Comparison of ENCODE assay signal across 1 cellular context in genomic region chr11:11463397-11463796, GRCh38.
TF ChIP-seq lines count a peak whose summit lies in the region.

No MANE protein-coding gene starts in this region.

TF ChIP-seq in HEK293, 187 proteins besides CTCF, POLR2A, EP300 and RAD21 (continued from another document and continues in another):
- TF ChIP-seq ZBTB44 (tag by site-specific recombination; IDR thresholded peaks at IDR 0.05) (peak; percentile 75), ZNF792 (tag by site-specific recombination; IDR thresholded peaks at IDR 0.05) (no peak), ZNF155 (tag by site-specific recombination; IDR thresholded peaks at IDR 0.05) (no peak), PATZ1 (tag by site-specific recombination; IDR thresholded peaks at IDR 0.05) (peak; percentile 76), ZNF121 (tag by site-specific recombination; IDR thresholded peaks at IDR 0.05) (no peak), ZNF202 (tag by site-specific recombination; IDR thresholded peaks at IDR 0.05; ENCODE audit: borderline replicate concordance) (no peak), ZNF837 (tag by site-specific recombination; IDR thresholded peaks at IDR 0.05) (no peak), ZNF362 (tag by site-specific recombination; IDR thresholded peaks at IDR 0.05) (0 out of 2 replicates have a peak, but pooled peaks have one; percentile 29), GLIS2 (tag by site-specific recombination; IDR thresholded peaks at IDR 0.05) (peak; percentile 33; the same call in 1 of the 2 replicates), KLF9 (tag by site-specific recombination; IDR thresholded peaks at IDR 0.05; ENCODE audit: low read depth) (no peak), SETDB1 (IDR thresholded peaks at IDR 0.05; ENCODE audit: insufficient read length, low read length) (no peak), ZNF670 (tag by site-specific recombination; IDR thresholded peaks at IDR 0.05; ENCODE audit: low read depth) (no peak), ZNF169 (tag by site-specific recombination; IDR thresholded peaks at IDR 0.05) (no peak), PRDM10 (tag by site-specific recombination; IDR thresholded peaks at IDR 0.05) (peak; percentile 54; the same call in 1 of the 2 replicates), ZNF433 (tag by site-specific recombination; IDR thresholded peaks at IDR 0.05; ENCODE audit: low read depth) (no peak), ZNF26 (tag by site-specific recombination; IDR thresholded peaks at IDR 0.05) (no peak), AEBP2 (tag by site-specific recombination; IDR thresholded peaks at IDR 0.05; ENCODE audit: borderline replicate concordance) (no peak), REPIN1 (tag by site-specific recombination; IDR thresholded peaks at IDR 0.05; ENCODE audit: low read depth) (no peak), ZNF658 (tag by site-specific recombination; IDR thresholded peaks at IDR 0.05) (no peak), ZNF548 (tag by site-specific recombination; IDR thresholded peaks at IDR 0.05) (no peak), ZNF324 (tag by site-specific recombination; IDR thresholded peaks at IDR 0.05) (peak; percentile 74; the same call in 1 of the 2 replicates), ZNF791 (tag by site-specific recombination; IDR thresholded peaks at IDR 0.05) (no peak), ZNF214 (tag by site-specific recombination; IDR thresholded peaks at IDR 0.05; ENCODE audit: borderline replicate concordance) (no peak), ZNF140 (tag by site-specific recombination; IDR thresholded peaks at IDR 0.05) (no peak), ZNF391 (tag by site-specific recombination; IDR thresholded peaks at IDR 0.05; ENCODE audit: borderline replicate concordance, low read depth) (peak; percentile 76; the same call in 1 of the 2 replicates), PBX3 (CRISPR knock-in tag; IDR thresholded peaks at IDR 0.05) (0 out of 2 replicates have a peak, but pooled peaks have one; percentile 49), ZNF677 (tag by site-specific recombination; IDR thresholded peaks at IDR 0.05) (no peak), ZNF530 (tag by site-specific recombination; IDR thresholded peaks at IDR 0.05; ENCODE audit: low read depth) (no peak), ATF2 (tag by site-specific recombination; IDR thresholded peaks at IDR 0.05; ENCODE audit: low read depth) (no peak), REST (tag by site-specific recombination; IDR thresholded peaks at IDR 0.05) (no peak), HOXA7 (CRISPR knock-in tag; IDR thresholded peaks at IDR 0.05; ENCODE audit: borderline replicate concordance) (no peak), ZFP69B (tag by site-specific recombination; IDR thresholded peaks at IDR 0.05) (peak; percentile 37; the same call in 1 of the 2 replicates), ZBTB7A (tag by site-specific recombination; IDR thresholded peaks at IDR 0.05; ENCODE audit: low read depth) (no peak), TRIM28 (IDR thresholded peaks at IDR 0.05; ENCODE audit: borderline replicate concordance, low read length) (peak; percentile 94), OVOL3 (tag by site-specific recombination; IDR thresholded peaks at IDR 0.05) (no peak), ZNF394 (tag by site-specific recombination; IDR thresholded peaks at IDR 0.05; ENCODE audit: borderline replicate concordance) (peak; percentile 22; the same call in 1 of the 2 replicates), ZNF624 (tag by site-specific recombination; IDR thresholded peaks at IDR 0.05) (no peak), ZNF558 (tag by site-specific recombination; IDR thresholded peaks at IDR 0.05) (no peak), KLF17 (tag by site-specific recombination; IDR thresholded peaks at IDR 0.05) (no peak)
